ENCODE assay signal across 20 cellular contexts in genomic region chr18:79878741-79879358, GRCh38.
"Had no signal": no experiment of that assay in that cellular context is flagged by ENCODE, and none has a peak within 500 bp of the region (broad histone marks: within the 10 kb centered on the region; RNA-seq: fewer than 3 reads in every experiment).

No MANE protein-coding gene starts in this region.

- H3K9me3 ChIP-seq: ascending aorta, thoracic aorta had no signal

- H3K27me3 ChIP-seq: ascending aorta, cardiac muscle cell had no signal

- H3K27ac ChIP-seq: ascending aorta, cardiac muscle cell, gastroesophageal sphincter, skin epidermis, thoracic aorta had no signal

- DNase-seq: activated B cell treated with CpG ODN at 0.5 μM for 24 hours; activated CD4-positive, alpha-beta T cell treated with anti-CD3 and anti-CD28 coated beads for 4 hours; activated CD4-positive, alpha-beta T cell treated with anti-CD3 and anti-CD28 coated beads, Interleukin-2, amount 50 U/mL, for 4 hours; activated gamma-delta T cell; activated naive CD4-positive, alpha-beta T cell treated with anti-CD3 and anti-CD28 coated beads, Interleukin-2, amount 10 ng/mL, durations not matched to agents 7 days and 5 days; activated naive CD8-positive, alpha-beta T cell treated with anti-CD3 and anti-CD28 coated beads, Interleukin-2, amount 10 ng/mL, durations not matched to agents 7 days and 5 days; activated T-cell treated with anti-CD3 and anti-CD28 coated beads, Interleukin-2, amount 50 U/mL, for 72 hours; kidney glomerular epithelial cell; midbrain; naive thymus-derived CD4-positive, alpha-beta T cell; nucleus accumbens; stimulated activated CD4-positive, alpha-beta T cell treated with anti-CD3 and anti-CD28 coated beads, Interleukin-4, amount 100 ng/mL, for 24 hours; T-helper 1 cell had no signal

- H3K36me3 ChIP-seq: ascending aorta, cardiac muscle cell, gastroesophageal sphincter, thoracic aorta had no signal

- H3K4me1 ChIP-seq: ascending aorta, gastroesophageal sphincter had no signal

- H3K4me3 ChIP-seq: ascending aorta, cardiac muscle cell, gastroesophageal sphincter, skin epidermis, thoracic aorta had no signal

- ATAC-seq: activated T-cell treated with anti-CD3 and anti-CD28 coated beads, Interleukin-2, amount 50 U/mL, for 72 hours; gastroesophageal sphincter; naive thymus-derived CD4-positive, alpha-beta T cell; sciatic nerve; stimulated activated effector memory CD8-positive, alpha-beta T cell treated with anti-CD3 and anti-CD28 coated beads, Interleukin-12 subunit alpha, Interleukin-12 subunit beta, amount 100 ng/mL, for 72 hours had no signal
